Comparison of ENCODE assay signal across 8 cellular contexts in the genomic region with DNA sequence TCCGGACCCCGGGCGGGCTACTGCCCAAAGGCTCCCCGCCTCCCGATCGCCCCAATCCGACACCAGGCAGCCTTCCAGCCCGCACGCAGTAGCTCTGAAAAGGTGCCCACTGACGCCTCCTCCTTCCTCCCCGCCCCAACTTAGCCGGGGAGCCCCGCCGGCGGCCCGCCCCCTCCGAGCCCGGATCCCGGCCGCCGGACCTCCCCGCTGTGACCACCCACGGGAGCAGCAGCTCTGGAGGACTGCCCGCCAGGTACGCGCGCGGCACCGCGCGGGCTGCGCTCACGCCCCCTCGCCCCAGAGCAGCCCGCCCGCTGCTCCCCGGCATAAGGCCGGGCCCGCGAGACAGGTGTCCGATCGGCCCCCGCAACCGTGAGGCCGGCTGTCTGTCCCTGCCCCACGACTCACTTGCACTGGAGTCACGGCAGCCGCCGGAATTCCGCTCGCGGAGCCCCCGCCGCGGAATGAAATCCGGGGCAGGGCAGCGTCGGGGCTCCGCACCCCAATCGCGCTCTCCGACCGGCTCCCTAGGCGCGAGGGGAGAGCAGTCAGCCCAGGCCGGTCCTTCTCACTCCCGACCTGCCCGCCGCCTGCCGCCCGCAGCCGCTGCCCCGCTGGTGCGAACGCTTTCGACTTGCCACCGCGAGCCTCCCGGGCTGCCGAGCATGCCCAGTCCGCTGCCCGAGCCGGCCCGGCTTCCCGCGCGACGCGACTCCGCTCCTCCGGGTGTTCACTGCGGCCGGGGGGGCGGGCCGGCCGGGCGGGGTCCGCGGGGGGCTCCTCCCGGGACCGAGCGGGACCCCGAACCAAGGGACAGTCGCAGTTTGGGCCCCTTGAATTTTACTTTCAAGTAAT. TPM values are rescaled to one million over a fixed set of nuclear protein-coding genes. Genes with fewer than 3 reads are reported as not detected.
A peak's percentile ranks its signal among the peaks of the same experiment; 100 is the strongest.
DNase-seq lines count a peak whose midpoint lies in the region; ATAC-seq and TF ChIP-seq lines count a peak whose summit lies in the region.

Gene SGMS1 (minus strand): TSS at position 658 of the 855 bp plus-strand sequence. CDS start 279,842 bp downstream, outside the sequence.

- H3F3A ChIP-seq in OCI-LY1 (ENCODE audit: insufficient read depth, low read length), result 0 out of 2 replicates have a peak, but pooled peaks cover 5% of the 10 kb centered on the region

- peak within 1 kb of the TSS; percentile 90 for H3K27ac ChIP-seq in OCI-LY1 (ENCODE audit: low read depth, low read length, poor library complexity, severe bottlenecking)
- peak within 1 kb of the TSS; percentile 95 for H3K27ac ChIP-seq in epithelial cell of prostate

- H3K9me2 ChIP-seq in OCI-LY1 (ENCODE audit: low read depth, low read length), result no peaks in the 10 kb centered on the region

- H3K4me1 ChIP-seq in OCI-LY1 (ENCODE audit: insufficient read depth, low read length, severe bottlenecking) (peaks cover 53% of the 10 kb centered on the region), mucosa of descending colon (ENCODE audit: low read depth) (peaks cover 13% of the 10 kb centered on the region)

- H3K4me3 ChIP-seq in OCI-LY1 (ENCODE audit: low read depth, low read length, poor library complexity, severe bottlenecking) (peak within 1 kb of the TSS; percentile 72), mucosa of descending colon (peak within 1 kb of the TSS; percentile 92)

- H3K4me2 ChIP-seq in OCI-LY1 (ENCODE audit: low read length), result peak within 1 kb of the TSS; percentile 84

- H3K36me3 ChIP-seq in OCI-LY1 (ENCODE audit: insufficient read depth, low read length) (no peaks in the 10 kb centered on the region), mucosa of descending colon (ENCODE audit: low read depth) (no peaks in the 10 kb centered on the region)

- no peaks in the 10 kb centered on the region for H3K27me3 ChIP-seq in OCI-LY1 (ENCODE audit: insufficient read depth, low read length)

- no peak for TF ChIP-seq CTCF in OCI-LY1 (IDR thresholded peaks at IDR 0.05; ENCODE audit: low read length)
- no peak for TF ChIP-seq CTCF in mucosa of descending colon (IDR thresholded peaks at IDR 0.05)

- intact Hi-C loops in mucosa of descending colon (cut with DNase I, micrococcal nuclease), result no loop called here

- no peaks in the 10 kb centered on the region for H3K9me3 ChIP-seq in OCI-LY1 (ENCODE audit: low read length)
- H3K9me3 ChIP-seq in mucosa of descending colon, result no peaks in the 10 kb centered on the region

- peak within 1 kb of the TSS; percentile 53; the same call in 1 of the 2 replicates for H2AFZ ChIP-seq in OCI-LY1 (ENCODE audit: low read length)

- peaks cover 2% of the 10 kb centered on the region; the same call in 1 of the 2 replicates for H3K79me2 ChIP-seq in OCI-LY1 (ENCODE audit: insufficient read depth, low read length)

- H4K20me1 ChIP-seq in OCI-LY1 (ENCODE audit: insufficient read depth, low read length), result no peaks in the 10 kb centered on the region

- peak within 1 kb of the TSS; percentile 80 for H3K9ac ChIP-seq in OCI-LY1 (ENCODE audit: low read length)

- peak; percentile 34 to 93 (median 84) for DNase-seq in C1 segment of cervical spinal cord (lab: John Stamatoyannopoulos, UW)
- peak; percentile 83 for DNase-seq in activated T-cell treated with anti-CD3 and anti-CD28 coated beads, Interleukin-2, amount 50 U/mL, for 1 hour
- peak; percentile 51 for DNase-seq in epithelial cell of prostate (ENCODE audit: low read depth, low spot score)
- DNase-seq in mucosa of descending colon, result peak; percentile 84 to 93 (median 91)
- DNase-seq in stimulated activated CD8-positive, alpha-beta memory T cell treated with anti-CD3 and anti-CD28 coated beads, Interleukin-4, amount 100 ng/mL, for 24 hours (ENCODE audit: low read depth), result peak; percentile 73

- ATAC-seq in GM19324 (IDR thresholded peaks at IDR 0.05; ENCODE audit: low FRiP score, unreplicated experiment) (peak; percentile 43), HG03457 (IDR thresholded peaks at IDR 0.05; ENCODE audit: unreplicated experiment) (peak; percentile 13), mucosa of descending colon (peak; percentile 73)

RNA-seq across cellular contexts. Expression of gene SGMS1, which starts in this region (rescaled TPM):
- 10 to 100 TPM; 14.4 to 28.4 (median 20.0) TPM for total RNA-seq in mucosa of descending colon

Comparison
In these comparisons a context has a peak if more than half of its experiments do, and no peak if none do; other contexts are left out.
1. Peak in every context shown above with its lines: DNase-seq, ATAC-seq, H3K4me3 ChIP-seq and H3K27ac ChIP-seq.
2. ATAC-seq: peak in every context shown above with its lines; median percentile 73 in mucosa of descending colon; 43 in GM19324; 13 in HG03457.